19 cellular contexts compared by ENCODE assay signal in the genomic region with DNA sequence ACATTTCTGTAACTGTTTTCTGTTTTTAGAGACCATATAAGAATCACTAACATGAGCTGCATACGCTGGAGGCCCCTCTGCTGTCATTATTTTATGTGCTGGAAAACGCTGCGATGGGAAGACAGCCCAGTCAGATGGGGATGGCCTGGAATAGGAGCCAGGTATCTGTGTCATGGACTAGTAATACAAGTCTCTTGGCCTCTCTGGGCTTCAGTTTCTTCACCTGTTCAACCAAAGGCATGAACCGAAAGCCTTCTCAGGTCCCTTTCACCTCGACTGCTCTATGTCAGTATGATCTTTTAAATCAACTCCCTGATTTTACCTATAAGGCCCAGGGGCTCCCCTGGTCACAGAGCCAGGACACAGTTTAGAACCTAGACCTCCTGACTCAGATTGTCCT. TPM values are rescaled to one million over a fixed set of nuclear protein-coding genes. Genes with fewer than 3 reads are reported as not detected.
A peak's percentile ranks its signal among the peaks of the same experiment; 100 is the strongest.
DNase-seq lines count a peak whose midpoint lies in the region; ATAC-seq and TF ChIP-seq lines count a peak whose summit lies in the region.
"Had no signal": no experiment of that assay in that cellular context is flagged by ENCODE, and none has a peak within 500 bp of the region (broad histone marks: within the 10 kb centered on the region; RNA-seq: fewer than 3 reads in every experiment).

No MANE protein-coding gene starts in this region.

- H3K4me1 Mint-ChIP-seq in dendritic cell treated with granulocyte-macrophage colony-stimulating factor and Interleukin-4, amounts not matched to agents 40 ng/mL and 50 ng/mL, for 4 days (ENCODE audit: low read depth), result peaks cover 17% of the 10 kb centered on the region
- no peaks in the 10 kb centered on the region for H3K4me1 Mint-ChIP-seq in neural crest cell
- H3K4me1 Mint-ChIP-seq in stimulated activated memory B cell treated with anti-CD40 and anti-IgM and Interleukin-4, amounts not matched to agents 10 μg/mL and 1 μg/mL and 100 μg/mL, for 72 hours, result peaks cover 24% of the 10 kb centered on the region

- H3K36me3 Mint-ChIP-seq in dendritic cell treated with granulocyte-macrophage colony-stimulating factor and Interleukin-4, amounts not matched to agents 40 ng/mL and 50 ng/mL, for 4 days (ENCODE audit: low read depth), result peaks cover 6% of the 10 kb centered on the region
- no peaks in the 10 kb centered on the region for H3K36me3 Mint-ChIP-seq in neural crest cell (ENCODE audit: low read depth)
- peaks cover 6% of the 10 kb centered on the region for H3K36me3 Mint-ChIP-seq in stimulated activated memory B cell treated with anti-CD40 and anti-IgM and Interleukin-4, amounts not matched to agents 10 μg/mL and 1 μg/mL and 100 μg/mL, for 72 hours

- no peak overlapping the region for H3K4me3 Mint-ChIP-seq in dendritic cell treated with granulocyte-macrophage colony-stimulating factor and Interleukin-4, amounts not matched to agents 40 ng/mL and 50 ng/mL, for 4 days
- H3K4me3 Mint-ChIP-seq in neural crest cell, result no peak overlapping the region
- H3K4me3 Mint-ChIP-seq in stimulated activated memory B cell treated with anti-CD40 and anti-IgM and Interleukin-4, amounts not matched to agents 10 μg/mL and 1 μg/mL and 100 μg/mL, for 72 hours, result no peak overlapping the region
- H3K4me3 Mint-ChIP-seq: CD4-positive, CD25-positive, alpha-beta regulatory T cell; CD8-positive, alpha-beta memory T cell; GM23338 had no signal

- TF ChIP-seq CTCF in neural crest cell (conservative IDR thresholded peaks at IDR 0.05) (no peak), ascending aorta (IDR thresholded peaks at IDR 0.05) (no peak)

- intact Hi-C loops in dendritic cell treated with granulocyte-macrophage colony-stimulating factor and Interleukin-4, amounts not matched to agents 40 ng/mL and 50 ng/mL, for 4 days (cut with micrococcal nuclease), result no loop called here
- intact Hi-C loops in ascending aorta (cut with DNase I), result no loop called here

- H3K4me1 ChIP-seq in ascending aorta, result no peaks in the 10 kb centered on the region
- H3K4me1 ChIP-seq: BE2C had no signal

- no peak overlapping the region for H3K4me3 ChIP-seq in ascending aorta
- H3K4me3 ChIP-seq: GM12878, GM23338 had no signal

- no peak for ATAC-seq in stimulated activated memory B cell treated with anti-CD40 and anti-IgM and Interleukin-4, amounts not matched to agents 10 μg/mL and 1 μg/mL and 100 μg/mL, for 72 hours
- ATAC-seq: GM23338 had no signal

- H3K27ac ChIP-seq in ascending aorta, result no peak overlapping the region

- peaks cover 5% of the 10 kb centered on the region for H3K27me3 Mint-ChIP-seq in dendritic cell treated with granulocyte-macrophage colony-stimulating factor and Interleukin-4, amounts not matched to agents 40 ng/mL and 50 ng/mL, for 4 days
- H3K27me3 Mint-ChIP-seq in neural crest cell (ENCODE audit: low read depth), result peaks cover 12% of the 10 kb centered on the region
- H3K27me3 Mint-ChIP-seq in stimulated activated memory B cell treated with anti-CD40 and anti-IgM and Interleukin-4, amounts not matched to agents 10 μg/mL and 1 μg/mL and 100 μg/mL, for 72 hours, result peaks cover 20% of the 10 kb centered on the region
- H3K27me3 Mint-ChIP-seq: CD8-positive, alpha-beta memory T cell had no signal

- peak overlapping the region; percentile 7 for H3K27ac Mint-ChIP-seq in dendritic cell treated with granulocyte-macrophage colony-stimulating factor and Interleukin-4, amounts not matched to agents 40 ng/mL and 50 ng/mL, for 4 days
- peak overlapping the region; percentile 32 for H3K27ac Mint-ChIP-seq in neural crest cell (ENCODE audit: unreplicated experiment)
- H3K27ac Mint-ChIP-seq in stimulated activated memory B cell treated with anti-CD40 and anti-IgM and Interleukin-4, amounts not matched to agents 10 μg/mL and 1 μg/mL and 100 μg/mL, for 72 hours, result peak overlapping the region; percentile 42
- H3K27ac Mint-ChIP-seq: GM23338 had no signal

- H3K36me3 ChIP-seq in ascending aorta, result no peaks in the 10 kb centered on the region
- H3K36me3 ChIP-seq: BE2C had no signal

- H3K9me3 ChIP-seq in ascending aorta, result peaks cover 0 to 8% of the 10 kb centered on the region in 2 donors
- H3K9me3 ChIP-seq: BE2C had no signal

- DNase-seq in neural crest cell (ENCODE audit: low read depth, low spot score) (no peak), ascending aorta (ENCODE audit: low spot score in 2 of 2) (no peak), HT-29 (ENCODE audit: low spot score) (no peak)
- DNase-seq in activated CD4-positive, alpha-beta T cell treated with anti-CD3 and anti-CD28 coated beads, Interleukin-2, amount 50 U/mL, for 48 hours, result no peak
- DNase-seq: ACHN; BE2C; C1 segment of cervical spinal cord; CD4-positive, CD25-positive, alpha-beta regulatory T cell; CD8-positive, alpha-beta memory T cell; COR-L47; DMS 273 treated with DMSO at 0.1 percent for 48 hours; DMS53; DND-41; EL; HCEC 1CT had no signal

- H3K9me3 Mint-ChIP-seq in dendritic cell treated with granulocyte-macrophage colony-stimulating factor and Interleukin-4, amounts not matched to agents 40 ng/mL and 50 ng/mL, for 4 days, result peaks cover 14% of the 10 kb centered on the region
- no peaks in the 10 kb centered on the region for H3K9me3 Mint-ChIP-seq in neural crest cell
- peaks cover 4% of the 10 kb centered on the region for H3K9me3 Mint-ChIP-seq in stimulated activated memory B cell treated with anti-CD40 and anti-IgM and Interleukin-4, amounts not matched to agents 10 μg/mL and 1 μg/mL and 100 μg/mL, for 72 hours
- H3K9me3 Mint-ChIP-seq: CD4-positive, CD25-positive, alpha-beta regulatory T cell; CD8-positive, alpha-beta memory T cell; GM23338 had no signal

- no peaks in the 10 kb centered on the region for H3K27me3 ChIP-seq in ascending aorta
- H3K27me3 ChIP-seq: BE2C had no signal

RNA-seq across cellular contexts. Expression of a gene that starts 14.6 kb away (rescaled TPM):
- total RNA-seq in neural crest cell (1.9 and 2.0 TPM in 2 replicates), ascending aorta (72.6 TPM)
- total RNA-seq in HT-29 (2014; rRNA removed; shearing (Covaris generic)), result not detected in 2 replicates

Comparison
In these comparisons a context has a peak if more than half of its experiments do, and no peak if none do; other contexts are left out.
1. RNA of a gene that starts 14.6 kb away (total RNA-seq): 72.6 TPM in ascending aorta (single experiment); 1.9 to 2.0 TPM in neural crest cell and not detected in HT-29; every median in the first group is over 10 times any median in the second.
2. Peak in every context shown above with its lines, with median percentiles within 50 percentile points of each other: H3K27ac Mint-ChIP-seq.